ENCODE assay signal across 8 cellular contexts in genomic region chr12:7933255-7933726, GRCh38. TPM values are rescaled to one million over a fixed set of nuclear protein-coding genes. Genes with fewer than 3 reads are reported as not detected.
DNase-seq lines count a peak whose midpoint lies in the region; ATAC-seq and TF ChIP-seq lines count a peak whose summit lies in the region.

No MANE protein-coding gene starts in this region.

- peaks cover 18% of the 10 kb centered on the region for H3K4me1 ChIP-seq in KMS-11 (ENCODE audit: low read depth, poor library complexity, severe bottlenecking)
- peaks cover 17% of the 10 kb centered on the region for H3K4me1 ChIP-seq in osteoblast (ENCODE audit: insufficient read depth, low read length)
- peaks cover 10% of the 10 kb centered on the region for H3K4me1 ChIP-seq in thymus (ENCODE audit: control insufficient read depth, insufficient read depth, low read length)

- H3K4me2 ChIP-seq in KMS-11 (no peak overlapping the region), osteoblast (ENCODE audit: insufficient read depth, low read length) (peak overlapping the region; percentile 97)

- H4K20me1 ChIP-seq in KMS-11 (ENCODE audit: insufficient read depth) (no peaks in the 10 kb centered on the region), osteoblast (ENCODE audit: insufficient read depth, low read length) (peaks cover 36% of the 10 kb centered on the region)

- peak; percentile 87 for ATAC-seq in GM21786 (IDR thresholded peaks at IDR 0.05; ENCODE audit: unreplicated experiment)

- DNase-seq in EL (peak; percentile 95), SIG-M5 (lab: John Stamatoyannopoulos, UW) (peak; percentile 89), head of caudate nucleus (peak; percentile 32 to 90 (median 72)), osteoblast (ENCODE audit: insufficient read length, low spot score, missing footprints) (peak; percentile 92)
- peak in 3 of 4 experiments; percentile 21 to 45 (median 32) for DNase-seq in activated naive CD4-positive, alpha-beta T cell (lab: John Stamatoyannopoulos, UW)

- H3K27me3 ChIP-seq in KMS-11 (ENCODE audit: insufficient read depth, low read depth) (no peaks in the 10 kb centered on the region), osteoblast (ENCODE audit: insufficient read depth, low read length) (no peaks in the 10 kb centered on the region), thymus (ENCODE audit: control insufficient read depth, insufficient read depth) (no peaks in the 10 kb centered on the region)

- TF ChIP-seq CTCF in KMS-11 (conservative IDR thresholded peaks at IDR 0.05; ENCODE audit: low read depth, low read length) (peak; percentile 55), osteoblast (IDR thresholded peaks at IDR 0.05; ENCODE audit: extremely low read depth, low read depth, low read length) (peak; percentile 77)

- H3K4me3 ChIP-seq in KMS-11 (IDR thresholded peaks at IDR 0.05; ENCODE audit: insufficient read depth, low read depth, low read length): no peak overlapping the region
- H3K4me3 ChIP-seq in osteoblast (ENCODE audit: insufficient read depth, low read length): peak overlapping the region; percentile 87
- H3K4me3 ChIP-seq in thymus (ENCODE audit: low read length): peak overlapping the region; percentile 28

- H3K27ac ChIP-seq in KMS-11: no peak overlapping the region
- H3K27ac ChIP-seq in osteoblast (ENCODE audit: low read depth, low read length): peak overlapping the region; percentile 94
- H3K27ac ChIP-seq in thymus (ENCODE audit: low read depth): no peak overlapping the region

- intact Hi-C loops in head of caudate nucleus (cut with DNase I): loop anchor here (5.0 to 10.0 kb wide), 3 partner anchors 64 to 92 kb away; no protein-coding TSS in a partner anchor

- H3K9me3 ChIP-seq in osteoblast (ENCODE audit: low read depth, low read length) (no peaks in the 10 kb centered on the region), thymus (ENCODE audit: control insufficient read depth) (no peaks in the 10 kb centered on the region)

- no peak overlapping the region for H2AFZ ChIP-seq in KMS-11 (ENCODE audit: low read depth)
- no peak overlapping the region for H2AFZ ChIP-seq in osteoblast (ENCODE audit: low read length)

- 5% methylated on average over 7 of the region's 7 CpGs for WGBS in thymus

- H3K79me2 ChIP-seq in KMS-11 (ENCODE audit: insufficient read depth, low read depth) (no peaks in the 10 kb centered on the region), osteoblast (ENCODE audit: insufficient read depth, low read length) (peaks cover 63% of the 10 kb centered on the region)

- no peaks in the 10 kb centered on the region for H3K36me3 ChIP-seq in KMS-11 (ENCODE audit: insufficient read depth)
- peaks cover 52% of the 10 kb centered on the region for H3K36me3 ChIP-seq in osteoblast (ENCODE audit: insufficient read depth, low read length)
- H3K36me3 ChIP-seq in thymus (ENCODE audit: control insufficient read depth, insufficient read depth): peaks cover 32% of the 10 kb centered on the region

- H3K9ac ChIP-seq in KMS-11: no peak overlapping the region

RNA-seq across cellular contexts. Expression of gene SLC2A3, which starts 2.7 kb away (rescaled TPM):
- total RNA-seq in osteoblast: 117 and 143 TPM in 2 replicates
- polyA plus RNA-seq in thymus: 14.9 TPM

Comparison
In these comparisons a context has a peak if more than half of its experiments do, and no peak if none do; other contexts are left out.
1. DNase-seq: peak in every context shown above with its lines; median percentile 95 in EL; 92 in osteoblast; 89 in SIG-M5; 72 in head of caudate nucleus; 32 in activated naive CD4-positive, alpha-beta T cell.